2 cellular contexts compared by ENCODE assay signal in the genomic region with DNA sequence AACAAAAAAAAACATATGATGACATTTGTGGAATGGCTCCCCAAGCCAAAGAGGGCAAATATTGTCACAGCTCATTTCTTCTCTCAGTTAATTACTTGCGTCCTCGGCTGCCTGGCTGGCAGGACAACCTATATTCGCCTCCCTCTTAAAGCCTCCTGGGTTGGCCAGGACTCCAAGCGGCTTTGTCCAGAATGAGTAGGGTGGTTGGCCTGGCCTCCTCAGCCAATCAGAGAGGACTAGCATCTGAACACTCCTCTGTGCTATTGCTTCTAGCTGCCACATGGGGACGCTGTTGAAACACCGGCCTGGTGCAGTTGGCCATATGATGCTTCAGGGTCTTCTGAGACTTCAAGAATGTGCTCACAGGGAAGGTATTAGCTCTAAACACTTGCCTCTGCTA. TPM values are rescaled to one million over a fixed set of nuclear protein-coding genes. Genes with fewer than 3 reads are reported as not detected.
"Had no signal": no experiment of that assay in that cellular context is flagged by ENCODE, and none has a peak within 500 bp of the region (broad histone marks: within the 10 kb centered on the region; RNA-seq: fewer than 3 reads in every experiment).

No MANE protein-coding gene starts in this region.

RNA-seq across cellular contexts. Expression of a gene that starts 4.7 kb away (rescaled TPM):
- total RNA-seq: GM12878 had no signal
- polyA plus RNA-seq: GM12878 had no signal

RNA-seq across cellular contexts. Expression of a gene that starts 53.1 kb away (rescaled TPM):
- total RNA-seq: G401 had no signal
